ENCODE assay signal across 17 cellular contexts in the genomic region with DNA sequence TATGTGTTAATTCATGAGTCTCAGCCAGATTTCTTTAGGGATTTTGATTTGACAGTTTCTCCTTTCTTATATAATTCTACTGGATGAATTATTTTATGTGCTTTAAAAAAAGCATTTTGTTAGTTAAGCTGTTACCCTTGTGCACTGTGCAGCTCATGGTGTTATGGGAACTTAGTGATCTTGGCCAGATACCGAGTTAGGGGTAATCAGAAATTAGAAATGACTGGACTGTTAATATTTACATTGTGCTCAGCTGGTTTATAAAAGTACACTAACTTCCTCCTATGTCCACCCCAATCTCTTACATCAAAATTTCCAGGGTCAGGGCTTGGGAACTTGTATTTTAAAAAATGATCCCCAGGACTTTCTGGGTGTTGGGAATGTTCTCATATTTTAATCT.
DNase-seq lines count a peak whose midpoint lies in the region; ATAC-seq, FAIRE-seq and TF ChIP-seq lines count a peak whose summit lies in the region.
"Had no signal": no experiment of that assay in that cellular context is flagged by ENCODE, and none has a peak within 500 bp of the region (broad histone marks: within the 10 kb centered on the region; RNA-seq: fewer than 3 reads in every experiment).

No MANE protein-coding gene starts in this region.

- TF ChIP-seq POLR2A in A549 (IDR thresholded peaks at IDR 0.05; ENCODE audit: low read length) (no peak), right lobe of liver (IDR thresholded peaks at IDR 0.05) (no peak)

- H3K4me1 Mint-ChIP-seq in astrocyte (ENCODE audit: low read depth, unreplicated experiment) = peaks cover 18% of the 10 kb centered on the region
- peaks cover 35 to 43% of the 10 kb centered on the region in 2 donors for H3K4me1 Mint-ChIP-seq in natural killer cell

- POLR2A ChIA-PET in A549 (lab: Yijun Ruan, JAX) = no interaction called here
- POLR2A ChIA-PET in PC-3 (lab: Charles Lee; ENCODE audit: unreplicated experiment) = no interaction called here

- intact Hi-C loops in PC-3 (cut with micrococcal nuclease) = no loop called here
- intact Hi-C loops in right lobe of liver (cut with DNase I) = no loop called here
- intact Hi-C loops in left ventricle myocardium superior (cut with micrococcal nuclease) = no loop called here
- intact Hi-C loops in natural killer cell (cut with micrococcal nuclease) = no loop called here

- H2AFZ ChIP-seq in PC-3 (ENCODE audit: low read length) (no peak overlapping the region), astrocyte (ENCODE audit: low read depth, low read length) (no peak overlapping the region)

- no peaks in the 10 kb centered on the region for H3K9me2 ChIP-seq in PC-3 (replicated peaks; ENCODE audit: low read length)

- TF ChIP-seq CTCF in A549 (IDR thresholded peaks at IDR 0.05) = no peak
- no peak for TF ChIP-seq CTCF in PC-3 (conservative IDR thresholded peaks at IDR 0.05; ENCODE audit: low read depth, low read length)
- no peak for TF ChIP-seq CTCF in astrocyte (IDR thresholded peaks at IDR 0.05; ENCODE audit: insufficient read depth, low read depth, low read length)
- no peak for TF ChIP-seq CTCF in right lobe of liver (IDR thresholded peaks at IDR 0.05)
- no peak for TF ChIP-seq CTCF in natural killer cell (IDR thresholded peaks at IDR 0.05)

- H3K9me3 ChIP-seq in A549 (no peaks in the 10 kb centered on the region), PC-3 (ENCODE audit: low read length) (no peaks in the 10 kb centered on the region), astrocyte (ENCODE audit: insufficient read depth, low read depth, low read length) (no peaks in the 10 kb centered on the region), right lobe of liver (no peaks in the 10 kb centered on the region), MG63 (peaks cover 3% of the 10 kb centered on the region; the same call in 1 of the 2 replicates)

- peaks cover 38% of the 10 kb centered on the region for H4K20me1 ChIP-seq in PC-3 (ENCODE audit: low read length)
- peaks cover 68% of the 10 kb centered on the region for H4K20me1 ChIP-seq in astrocyte (ENCODE audit: insufficient read depth, low read length)

- TF ChIP-seq RAD21 in A549 (conservative IDR thresholded peaks at IDR 0.05 in 1 of 2, IDR thresholded peaks at IDR 0.05 in 1 of 2) = no peak

- H3K36me3 ChIP-seq in PC-3 (ENCODE audit: low read depth, low read length) = peaks cover 4% of the 10 kb centered on the region; the same call in 1 of the 2 replicates
- H3K36me3 ChIP-seq in astrocyte (ENCODE audit: insufficient read depth, low read length) = peaks cover 11% of the 10 kb centered on the region
- peaks cover 0 to 13% (median 0%) of the 10 kb centered on the region in 4 donors for H3K36me3 ChIP-seq in right lobe of liver
- peaks cover 13% of the 10 kb centered on the region for H3K36me3 ChIP-seq in MG63

- WGBS in A549 (ENCODE audit: missing lambda C conversion rate) = 6% methylated on average over 1 of the region's 1 CpG
- WGBS in right lobe of liver (ENCODE audit: insufficient coverage, low coverage, low lambda C conversion rate, missing lambda C conversion rate) = 14% methylated on average over 1 of the region's 1 CpG

- H3K9ac ChIP-seq in PC-3 (ENCODE audit: low read length) (no peak overlapping the region), astrocyte (ENCODE audit: low read length) (no peak overlapping the region)
- H3K9ac ChIP-seq: BLaER1 had no signal

- peak overlapping the region; percentile 69 for H3K4me2 ChIP-seq in A549
- H3K4me2 ChIP-seq in PC-3 (ENCODE audit: low read length) = peak overlapping the region; percentile 32
- H3K4me2 ChIP-seq in astrocyte (ENCODE audit: low read length) = no peak overlapping the region
- H3K4me2 ChIP-seq: BLaER1 had no signal

- no peak for TF ChIP-seq EP300 in A549 (IDR thresholded peaks at IDR 0.05)

- ATAC-seq in A549 (no peak), PC-3 (peak; percentile 8; the same call in 1 of the 2 replicates), right lobe of liver (peak; percentile 43 to 80 (median 70)), left ventricle myocardium superior (no peak), natural killer cell (no peak)

- H3F3A ChIP-seq in PC-3 (ENCODE audit: low read length, unreplicated experiment) = peaks cover 8% of the 10 kb centered on the region

- H3K27me3 ChIP-seq in PC-3 (ENCODE audit: low read length) = no peaks in the 10 kb centered on the region
- no peaks in the 10 kb centered on the region for H3K27me3 ChIP-seq in astrocyte (ENCODE audit: insufficient read depth, low read length)
- no peaks in the 10 kb centered on the region for H3K27me3 ChIP-seq in right lobe of liver
- H3K27me3 ChIP-seq in MG63 = no peaks in the 10 kb centered on the region
- H3K27me3 ChIP-seq: BLaER1 had no signal

- DNase-seq in A549 (ENCODE audit: low read depth in 1 of 2, low spot score in 1 of 2) = no peak
- no peak for DNase-seq in PC-3
- no peak for DNase-seq in astrocyte (ENCODE audit: low read depth)
- no peak for DNase-seq in right lobe of liver
- DNase-seq in left ventricle myocardium superior = no peak
- no peak for DNase-seq in COLO668 (lab: John Stamatoyannopoulos, UW; ENCODE audit: unreplicated experiment)
- DNase-seq in natural killer cell = no peak
- no peak for DNase-seq in MG63
- DNase-seq: Calu3; CD4-positive, alpha-beta memory T cell; DMS79 treated with DMSO at 0.1 percent for 48 hours; GF-D8; H9 had no signal

- CTCF ChIA-PET in A549 (lab: Yijun Ruan, JAX) (no interaction called here), PC-3 (lab: Charles Lee) (interaction anchor here (0.6 kb wide), 1 partner anchor 46 kb away, joined by 3 read pairs; no protein-coding TSS in a partner anchor)

- H3K79me2 ChIP-seq in PC-3 (ENCODE audit: low read length) = peaks cover 18% of the 10 kb centered on the region; the same call in 1 of the 2 replicates
- peaks cover 15% of the 10 kb centered on the region for H3K79me2 ChIP-seq in astrocyte (ENCODE audit: insufficient read depth, low read length)

- no TSS peak for BruUV-seq in PC-3 (replicated peaks; lab: Mats Ljungman, UMichigan)

- H3K4me1 ChIP-seq in A549 (peaks cover 37% of the 10 kb centered on the region), PC-3 (ENCODE audit: insufficient read depth, low read length) (peaks cover 33% of the 10 kb centered on the region), astrocyte (ENCODE audit: insufficient read depth, low read length) (peaks cover 8% of the 10 kb centered on the region), right lobe of liver (peaks cover 0 to 22% (median 9%) of the 10 kb centered on the region in 4 donors)
- H3K4me1 ChIP-seq: BLaER1 had no signal

- FAIRE-seq in A549 (lab: Jason Lieb, UNC) (no peak), astrocyte (lab: Jason Lieb, UNC) (no peak)
- FAIRE-seq: H1 had no signal

- no peak overlapping the region for H3K27ac ChIP-seq in A549
- H3K27ac ChIP-seq in PC-3 (ENCODE audit: low read length) = peak overlapping the region; percentile 55
- no peak overlapping the region for H3K27ac ChIP-seq in astrocyte (ENCODE audit: low read depth, low read length)
- peak overlapping the region; percentile 24 to 44 (median 33) for H3K27ac ChIP-seq in right lobe of liver
- H3K27ac ChIP-seq: 22Rv1, BLaER1 had no signal

- H3K27ac Mint-ChIP-seq in astrocyte (ENCODE audit: unreplicated experiment) (peak overlapping the region; percentile 38), natural killer cell (no peak overlapping the region)
- H3K27ac Mint-ChIP-seq: CD14-positive monocyte; CD4-positive, alpha-beta memory T cell; H9 had no signal

- no peaks in the 10 kb centered on the region for H3K9me3 Mint-ChIP-seq in astrocyte (ENCODE audit: unreplicated experiment)
- H3K9me3 Mint-ChIP-seq in natural killer cell = no peaks in the 10 kb centered on the region
- H3K9me3 Mint-ChIP-seq: H9 had no signal

- H3K4me3 Mint-ChIP-seq in astrocyte (ENCODE audit: unreplicated experiment) = no peak overlapping the region
- no peak overlapping the region for H3K4me3 Mint-ChIP-seq in natural killer cell
- H3K4me3 Mint-ChIP-seq: CD14-positive monocyte; CD4-positive, alpha-beta memory T cell; H9 had no signal

- H3K4me3 ChIP-seq in A549 = no peak overlapping the region
- no peak overlapping the region for H3K4me3 ChIP-seq in PC-3 (ENCODE audit: low read length)
- H3K4me3 ChIP-seq in astrocyte (ENCODE audit: insufficient read depth, low read depth, low read length) = no peak overlapping the region
- H3K4me3 ChIP-seq in right lobe of liver = no peak overlapping the region
- no peak overlapping the region for H3K4me3 ChIP-seq in MG63
- H3K4me3 ChIP-seq: BLaER1 had no signal

- H3K27me3 Mint-ChIP-seq in astrocyte (ENCODE audit: low read depth, unreplicated experiment) (no peaks in the 10 kb centered on the region), natural killer cell (ENCODE audit: low read depth in 2 of 2) (no peaks in the 10 kb centered on the region)
- H3K27me3 Mint-ChIP-seq: CD4-positive, alpha-beta memory T cell had no signal

- H3K36me3 Mint-ChIP-seq in astrocyte (ENCODE audit: low read depth, unreplicated experiment) = peaks cover 18% of the 10 kb centered on the region
- no peaks in the 10 kb centered on the region for H3K36me3 Mint-ChIP-seq in natural killer cell

TF ChIP-seq in A549, 52 proteins besides CTCF, POLR2A, EP300 and RAD21 (continues in another document):
- TF ChIP-seq, protein P1, sequence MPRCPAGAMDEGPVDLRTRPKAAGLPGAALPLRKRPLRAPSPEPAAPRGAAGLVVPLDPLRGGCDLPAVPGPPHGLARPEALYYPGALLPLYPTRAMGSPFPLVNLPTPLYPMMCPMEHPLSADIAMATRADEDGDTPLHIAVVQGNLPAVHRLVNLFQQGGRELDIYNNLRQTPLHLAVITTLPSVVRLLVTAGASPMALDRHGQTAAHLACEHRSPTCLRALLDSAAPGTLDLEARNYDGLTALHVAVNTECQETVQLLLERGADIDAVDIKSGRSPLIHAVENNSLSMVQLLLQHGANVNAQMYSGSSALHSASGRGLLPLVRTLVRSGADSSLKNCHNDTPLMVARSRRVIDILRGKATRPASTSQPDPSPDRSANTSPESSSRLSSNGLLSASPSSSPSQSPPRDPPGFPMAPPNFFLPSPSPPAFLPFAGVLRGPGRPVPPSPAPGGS (IDR thresholded peaks at IDR 0.05) = no peak
- no peak for TF ChIP-seq TFCP2L1 (CRISPR knock-in tag; IDR thresholded peaks at IDR 0.05)
- TF ChIP-seq HOXB5 (CRISPR knock-in tag; IDR thresholded peaks at IDR 0.05) = no peak
- no peak for TF ChIP-seq KDM1A (IDR thresholded peaks at IDR 0.05; ENCODE audit: low read depth)
- TF ChIP-seq, protein P2, sequence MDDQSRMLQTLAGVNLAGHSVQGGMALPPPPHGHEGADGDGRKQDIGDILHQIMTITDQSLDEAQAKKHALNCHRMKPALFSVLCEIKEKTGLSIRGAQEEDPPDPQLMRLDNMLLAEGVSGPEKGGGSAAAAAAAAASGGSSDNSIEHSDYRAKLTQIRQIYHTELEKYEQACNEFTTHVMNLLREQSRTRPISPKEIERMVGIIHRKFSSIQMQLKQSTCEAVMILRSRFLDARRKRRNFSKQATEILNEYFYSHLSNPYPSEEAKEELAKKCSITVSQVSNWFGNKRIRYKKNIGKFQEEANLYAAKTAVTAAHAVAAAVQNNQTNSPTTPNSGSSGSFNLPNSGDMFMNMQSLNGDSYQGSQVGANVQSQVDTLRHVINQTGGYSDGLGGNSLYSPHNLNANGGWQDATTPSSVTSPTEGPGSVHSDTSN (IDR thresholded peaks at IDR 0.05) = no peak
- TF ChIP-seq CEBPB (IDR thresholded peaks at IDR 0.05) = no peak
- no peak for TF ChIP-seq ZC3H11A (IDR thresholded peaks at IDR 0.05)
- no peak for TF ChIP-seq HOXB13 (CRISPR knock-in tag; IDR thresholded peaks at IDR 0.05; ENCODE audit: low read depth)
- no peak for TF ChIP-seq RCOR1 (IDR thresholded peaks at IDR 0.05; ENCODE audit: low read depth, low read length)

Comparison
In these comparisons a context has a peak if more than half of its experiments do, and no peak if none do; other contexts are left out.
1. ATAC-seq: peak in PC-3 (single experiment) and right lobe of liver (4 of 4); none in A549 (0 of 2), left ventricle myocardium superior (single experiment) and natural killer cell (0 of 3).
2. H3K27ac ChIP-seq: peak in PC-3 (single experiment) and right lobe of liver (3 of 3); none in A549 (0 of 2) and astrocyte (single experiment).